ENCODE assay signal across 35 cellular contexts in the genomic region with DNA sequence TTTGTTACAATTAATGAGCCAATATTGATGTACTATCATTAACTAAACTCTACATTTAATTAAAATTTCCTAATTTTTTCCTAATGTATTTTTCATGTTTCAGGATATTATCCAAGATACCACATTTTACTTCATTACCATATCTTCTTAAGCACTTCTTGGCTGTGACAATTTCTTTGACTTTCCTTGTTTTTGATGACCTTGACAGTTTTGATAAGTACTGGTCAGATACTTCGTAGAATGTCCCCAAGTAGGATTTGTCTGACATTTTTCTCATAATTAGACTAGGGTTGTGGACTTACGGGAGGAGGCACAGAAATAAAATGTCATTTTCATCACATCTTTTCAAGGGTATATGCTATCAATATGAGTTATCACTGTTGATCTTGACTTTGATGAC.
"Had no signal": no experiment of that assay in that cellular context is flagged by ENCODE, and none has a peak within 500 bp of the region (broad histone marks: within the 10 kb centered on the region; RNA-seq: fewer than 3 reads in every experiment).

No MANE protein-coding gene starts in this region.

- DNase-seq: Kasumi-1, MG63, MM.1S, MV-4-11, NCI-H1048, NCI-H1092, NCI-H1092 treated with DMSO at 0.1 percent for 48 hours, NCI-H1105, NCI-H1105 treated with DMSO at 0.1 percent for 48 hours, NCI-H1417, NCI-H1417 treated with DMSO at 0.1 percent for 48 hours, NCI-H1436, NCI-H1436 treated with DMSO at 0.1 percent for 48 hours, NCI-H146, NCI-H1694, NCI-H1694 treated with DMSO at 0.1 percent for 48 hours, NCI-H187, NCI-H187 treated with DMSO at 0.1 percent for 48 hours, NCI-H1930, NCI-H2029, NCI-H2029 treated with DMSO at 0.1 percent for 48 hours, NCI-H2081, NCI-H2081 treated with DMSO at 0.1 percent for 48 hours, NCI-H2107, NCI-H2171, NCI-H2171 treated with DMSO at 0.1 percent for 48 hours, NCI-H2227 treated with DMSO at 0.1 percent for 48 hours, NCI-H345, NCI-H446, NCI-H446 treated with DMSO at 0.1 percent for 48 hours, NCI-H510A, NCI-H510A treated with DMSO at 0.1 percent for 48 hours, NCI-H524, NCI-H524 treated with DMSO at 0.1 percent for 48 hours, NCI-H526 had no signal

- H3K27me3 ChIP-seq: MG63 had no signal

- H3K9me3 ChIP-seq: MG63 had no signal

- H3K36me3 ChIP-seq: MG63 had no signal

- H3K4me3 ChIP-seq: MG63 had no signal
